In genomic region chr1:185934476-185935189, GRCh38 we compare ENCODE assay signal across 15 cellular contexts.
DNase-seq lines count a peak whose midpoint lies in the region; ATAC-seq, FAIRE-seq and TF ChIP-seq lines count a peak whose summit lies in the region.
"Had no signal": no experiment of that assay in that cellular context is flagged by ENCODE, and none has a peak within 500 bp of the region (broad histone marks: within the 10 kb centered on the region; RNA-seq: fewer than 3 reads in every experiment).

No MANE protein-coding gene starts in this region.

- no peak for FAIRE-seq in bronchial epithelial cell (lab: Jason Lieb, UNC)

- TF ChIP-seq CTCF in AG09319 (IDR thresholded peaks at IDR 0.05; ENCODE audit: low read depth, low read length), result no peak
- no peak for TF ChIP-seq CTCF in bronchial epithelial cell (IDR thresholded peaks at IDR 0.05; ENCODE audit: insufficient read depth, low read length, severe bottlenecking)
- TF ChIP-seq CTCF in CD8-positive, alpha-beta T cell (IDR thresholded peaks at IDR 0.05), result no peak

- H3K4ac ChIP-seq in mesendoderm (ENCODE audit: low read depth, low read length), result no peak overlapping the region

- H3K9ac ChIP-seq in mesendoderm (ENCODE audit: low read length), result no peak overlapping the region

- H3K36me3 ChIP-seq in bronchial epithelial cell (ENCODE audit: control insufficient read depth, insufficient read depth, low read length) (no peaks in the 10 kb centered on the region), mesendoderm (ENCODE audit: control insufficient read depth, insufficient read depth, low read length) (no peaks in the 10 kb centered on the region)
- H3K36me3 ChIP-seq in CD8-positive, alpha-beta T cell (ENCODE audit: insufficient read depth, low read length), result no peaks in the 10 kb centered on the region
- H3K36me3 ChIP-seq: ascending aorta had no signal

- no peak overlapping the region for H2BK5ac ChIP-seq in mesendoderm (ENCODE audit: low read length)

- no peaks in the 10 kb centered on the region for H3K9me3 ChIP-seq in CD8-positive, alpha-beta T cell (ENCODE audit: low read length)

- no peak overlapping the region for H4K5ac ChIP-seq in mesendoderm (ENCODE audit: low read length)

- no peak overlapping the region for H3K23ac ChIP-seq in mesendoderm (ENCODE audit: low read length)

- POLR2A ChIA-PET in CD8-positive, alpha-beta T cell (lab: Charles Lee), result no interaction called here

- intact Hi-C loops in CD8-positive, alpha-beta T cell (cut with DNase I, micrococcal nuclease), result no loop called here

- no peak overlapping the region for H3K56ac ChIP-seq in mesendoderm (ENCODE audit: low read length)

- H3K18ac ChIP-seq in mesendoderm (ENCODE audit: low read length), result no peak overlapping the region

- CTCF ChIA-PET in CD8-positive, alpha-beta T cell (lab: Charles Lee), result no interaction called here

- H3K27me3 ChIP-seq in bronchial epithelial cell (ENCODE audit: control insufficient read depth, insufficient read depth, low read length), result no peaks in the 10 kb centered on the region
- H3K27me3 ChIP-seq in mesendoderm (ENCODE audit: insufficient read depth, low read length, poor library complexity), result no peaks in the 10 kb centered on the region
- no peaks in the 10 kb centered on the region for H3K27me3 ChIP-seq in CD8-positive, alpha-beta T cell (ENCODE audit: insufficient read depth, low read length)
- H3K27me3 ChIP-seq: ascending aorta had no signal

- no peak overlapping the region for H2BK120ac ChIP-seq in mesendoderm (ENCODE audit: low read depth, low read length)

- H2BK15ac ChIP-seq in mesendoderm (replicated peaks; ENCODE audit: low read depth), result no peak overlapping the region

- H3K4me3 Mint-ChIP-seq in CD8-positive, alpha-beta T cell, result no peak overlapping the region
- no peak overlapping the region for H3K4me3 Mint-ChIP-seq in effector memory CD8-positive, alpha-beta T cell
- H3K4me3 Mint-ChIP-seq: activated CD4-positive, alpha-beta T cell treated with anti-CD3 and anti-CD28 coated beads, Interleukin-2, amount 10 ng/mL, durations not matched to agents 24 days and 14 days; activated T-helper 1 cell treated with anti-CD3 and anti-CD28 coated beads, Interleukin-12 subunit alpha, Interleukin-12 subunit beta, Interleukin-2, Interleukin-4 antibody, amounts not matched to agents 30 ng/mL and 10 ng/mL and 1 ng/mL, durations not matched to agents 14 hours and 24 hours and 36 hours; CD4-positive, CD25-positive, alpha-beta regulatory T cell; stimulated activated naive CD8-positive, alpha-beta T cell treated with anti-CD3 and anti-CD28 coated beads, Interleukin-15, Interleukin-2, amounts not matched to agents 100 ng/mL and 50 ng/mL, for 24 hours had no signal

- no peaks in the 10 kb centered on the region for H3K79me2 ChIP-seq in mesendoderm (ENCODE audit: control insufficient read depth, insufficient read depth, low read length)

- peaks cover 2% of the 10 kb centered on the region for H3K27me3 Mint-ChIP-seq in CD8-positive, alpha-beta T cell (ENCODE audit: low read depth)
- peaks cover 0 to 6% of the 10 kb centered on the region in 2 donors for H3K27me3 Mint-ChIP-seq in effector memory CD8-positive, alpha-beta T cell
- H3K27me3 Mint-ChIP-seq: CD4-positive, CD25-positive, alpha-beta regulatory T cell had no signal

- H3K79me1 ChIP-seq in mesendoderm (ENCODE audit: low read length), result no peaks in the 10 kb centered on the region

- no peak overlapping the region for H3K27ac Mint-ChIP-seq in CD8-positive, alpha-beta T cell
- H3K27ac Mint-ChIP-seq in effector memory CD8-positive, alpha-beta T cell, result no peak overlapping the region
- H3K27ac Mint-ChIP-seq: activated CD4-positive, alpha-beta T cell treated with anti-CD3 and anti-CD28 coated beads, Interleukin-2, amount 10 ng/mL, durations not matched to agents 24 days and 14 days; activated T-helper 1 cell treated with anti-CD3 and anti-CD28 coated beads, Interleukin-12 subunit alpha, Interleukin-12 subunit beta, Interleukin-2, Interleukin-4 antibody, amounts not matched to agents 30 ng/mL and 10 ng/mL and 1 ng/mL, durations not matched to agents 14 hours and 24 hours and 36 hours; CD4-positive, CD25-positive, alpha-beta regulatory T cell; stimulated activated naive CD8-positive, alpha-beta T cell treated with anti-CD3 and anti-CD28 coated beads, Interleukin-15, Interleukin-2, amounts not matched to agents 100 ng/mL and 50 ng/mL, for 24 hours had no signal

- peaks cover 7% of the 10 kb centered on the region for H3K9me3 Mint-ChIP-seq in CD8-positive, alpha-beta T cell
- no peaks in the 10 kb centered on the region for H3K9me3 Mint-ChIP-seq in effector memory CD8-positive, alpha-beta T cell
- H3K9me3 Mint-ChIP-seq: activated T-helper 1 cell treated with anti-CD3 and anti-CD28 coated beads, Interleukin-12 subunit alpha, Interleukin-12 subunit beta, Interleukin-2, Interleukin-4 antibody, amounts not matched to agents 30 ng/mL and 10 ng/mL and 1 ng/mL, durations not matched to agents 14 hours and 24 hours and 36 hours had no signal

- H3K4me1 Mint-ChIP-seq in CD8-positive, alpha-beta T cell (ENCODE audit: low read depth), result no peaks in the 10 kb centered on the region
- H3K4me1 Mint-ChIP-seq in effector memory CD8-positive, alpha-beta T cell (ENCODE audit: low read depth in 2 of 2), result no peaks in the 10 kb centered on the region
- H3K4me1 Mint-ChIP-seq: activated CD4-positive, alpha-beta T cell treated with anti-CD3 and anti-CD28 coated beads, Interleukin-2, amount 10 ng/mL, durations not matched to agents 24 days and 14 days; CD4-positive, CD25-positive, alpha-beta regulatory T cell had no signal

- ATAC-seq in left lobe of liver, result peak; percentile 87
- ATAC-seq in CD8-positive, alpha-beta T cell, result no peak
- no peak for ATAC-seq in effector memory CD8-positive, alpha-beta T cell (replicated peaks)

- H3K27ac ChIP-seq in mesendoderm (ENCODE audit: low read depth, low read length), result no peak overlapping the region
- no peak overlapping the region for H3K27ac ChIP-seq in CD8-positive, alpha-beta T cell (ENCODE audit: low read depth, low read length)
- H3K27ac ChIP-seq: ascending aorta had no signal

- H2AK5ac ChIP-seq in mesendoderm (ENCODE audit: low read length), result no peak overlapping the region

- H3K36me3 Mint-ChIP-seq in CD8-positive, alpha-beta T cell, result no peaks in the 10 kb centered on the region
- H3K36me3 Mint-ChIP-seq in effector memory CD8-positive, alpha-beta T cell (ENCODE audit: insufficient read depth), result no peaks in the 10 kb centered on the region
- H3K36me3 Mint-ChIP-seq: CD4-positive, CD25-positive, alpha-beta regulatory T cell had no signal

- H3K4me2 ChIP-seq in mesendoderm (ENCODE audit: low read length), result no peak overlapping the region

- DNase-seq in AG09319 (ENCODE audit: extremely low read depth, low read depth) (peak; percentile 54), NCI-H226 (peak; percentile 41), bronchial epithelial cell (ENCODE audit: low read depth) (peak; percentile 67), left lobe of liver (ENCODE audit: low spot score) (no peak), mesendoderm (no peak), NCI-H526 treated with DMSO at 0.1 percent for 48 hours (lab: John Stamatoyannopoulos, UW) (no peak)
- DNase-seq in CD8-positive, alpha-beta T cell, result no peak
- no peak for DNase-seq in effector memory CD8-positive, alpha-beta T cell
- DNase-seq: activated CD4-positive, alpha-beta T cell treated with anti-CD3 and anti-CD28 coated beads, Interleukin-2, amount 10 ng/mL, durations not matched to agents 24 days and 14 days; CD4-positive, CD25-positive, alpha-beta regulatory T cell; Kasumi-1; NCI-H2029 treated with DMSO at 0.1 percent for 48 hours had no signal

- no peak overlapping the region for H4K8ac ChIP-seq in mesendoderm (ENCODE audit: low read depth, low read length)

- H3K4me1 ChIP-seq in mesendoderm (ENCODE audit: control insufficient read depth, low read depth, low read length), result no peaks in the 10 kb centered on the region
- no peaks in the 10 kb centered on the region for H3K4me1 ChIP-seq in CD8-positive, alpha-beta T cell (ENCODE audit: insufficient read depth, low read length)

- WGBS in mesendoderm (ENCODE audit: extremely low coverage, insufficient coverage, low lambda C conversion rate), result no CpG with 5 or more reads among the region's 5 CpGs

- no peak overlapping the region for H3K4me3 ChIP-seq in bronchial epithelial cell (ENCODE audit: low read depth, low read length)
- H3K4me3 ChIP-seq in mesendoderm (ENCODE audit: low read length), result no peak overlapping the region
- H3K4me3 ChIP-seq in CD8-positive, alpha-beta T cell (ENCODE audit: low read depth, low read length), result no peak overlapping the region
- H3K4me3 ChIP-seq: ascending aorta had no signal

Comparison
In these comparisons a context has a peak if more than half of its experiments do, and no peak if none do; other contexts are left out.
1. DNase-seq: peak in AG09319 (single experiment), NCI-H226 (single experiment) and bronchial epithelial cell (single experiment); none in left lobe of liver (single experiment), mesendoderm (single experiment), CD8-positive, alpha-beta T cell (0 of 7), effector memory CD8-positive, alpha-beta T cell (0 of 3) and NCI-H526 treated with DMSO at 0.1 percent for 48 hours (single experiment).